22 cellular contexts compared by ENCODE assay signal in the genomic region with DNA sequence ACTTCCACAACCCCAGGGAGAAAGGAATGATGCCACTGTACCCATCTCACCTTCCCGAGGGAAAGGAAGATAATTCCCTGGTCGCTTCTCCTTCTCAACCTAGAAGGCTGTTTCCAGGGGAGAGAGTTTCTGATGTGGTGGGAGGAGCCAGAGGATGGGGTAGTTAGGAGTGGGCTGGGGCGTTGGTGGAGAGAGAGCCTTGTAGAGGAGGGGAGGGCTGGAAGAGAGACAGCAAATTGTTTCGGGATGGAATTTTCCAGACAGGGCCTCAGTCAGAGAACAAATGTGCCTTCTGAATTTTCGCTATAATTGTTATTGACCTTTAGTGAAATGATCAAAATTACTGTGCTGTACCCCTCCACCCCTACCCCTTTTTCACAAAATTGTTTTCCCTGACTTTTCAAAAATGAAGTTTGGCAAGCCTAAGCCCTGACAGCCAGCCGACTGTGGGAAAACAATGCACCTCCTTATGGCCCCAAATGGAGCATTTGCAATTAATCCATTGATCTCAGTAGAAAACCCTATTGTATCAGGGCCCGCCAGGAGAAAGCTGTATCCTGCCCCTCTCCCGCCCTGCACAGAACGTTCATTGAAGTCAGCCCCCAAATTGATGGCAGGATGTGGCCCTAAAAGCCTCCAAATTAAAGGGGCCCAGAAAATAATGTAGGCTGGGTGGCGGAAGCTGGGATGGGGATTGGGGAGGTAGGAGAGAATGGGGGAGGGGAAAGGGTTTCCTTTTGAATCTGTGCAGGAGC.
"Had no signal": no experiment of that assay in that cellular context is flagged by ENCODE, and none has a peak within 500 bp of the region (broad histone marks: within the 10 kb centered on the region; RNA-seq: fewer than 3 reads in every experiment).

No MANE protein-coding gene starts in this region.

- H3K4me1 ChIP-seq: right lobe of liver, testis had no signal

- H3K27me3 ChIP-seq: esophagus muscularis mucosa, neutrophil, pancreas, right lobe of liver, testis, vagina had no signal

- H3K4me3 ChIP-seq: esophagus muscularis mucosa, lower lobe of right lung, pancreas, right lobe of liver, skin epidermis, testis, vagina had no signal

- H3K27ac ChIP-seq: esophagus muscularis mucosa, lower lobe of right lung, neutrophil, pancreas, right lobe of liver, skin epidermis, testis, vagina, WERI-Rb-1 had no signal

- DNase-seq: activated T-cell treated with anti-CD3 and anti-CD28 coated beads, Interleukin-2, amount 50 U/mL, for 1 hour; aorta; dermis blood vessel endothelial cell; effector memory CD4-positive, alpha-beta T cell; lower lobe of right lung; naive thymus-derived CD8-positive, alpha-beta T cell; pancreas; right lobe of liver; stimulated activated CD4-positive, alpha-beta T cell treated with anti-CD3 and anti-CD28 coated beads, Interleukin-2, amount 100 ng/mL, for 24 hours; T-cell; testis; trophoblast cell; WERI-Rb-1 had no signal

- H3K4me3 Mint-ChIP-seq: brain; mesothelial cell of epicardium; naive thymus-derived CD8-positive, alpha-beta T cell; stimulated activated effector memory CD8-positive, alpha-beta T cell treated with anti-CD3 and anti-CD28 coated beads, Interleukin-12 subunit alpha, Interleukin-12 subunit beta, amount 100 ng/mL, for 72 hours; T-cell had no signal

- H3K36me3 ChIP-seq: esophagus muscularis mucosa, lower lobe of right lung, neutrophil, pancreas, right lobe of liver, vagina, WERI-Rb-1 had no signal

- H3K27me3 Mint-ChIP-seq: T-cell had no signal

- H3K36me3 Mint-ChIP-seq: activated naive CD4-positive, alpha-beta T cell treated with anti-CD3 and anti-CD28 coated beads, Interleukin-2, amount 50 U/mL, for 72 hours; brain; mesothelial cell of epicardium; naive thymus-derived CD8-positive, alpha-beta T cell; stimulated activated effector memory CD8-positive, alpha-beta T cell treated with anti-CD3 and anti-CD28 coated beads, Interleukin-12 subunit alpha, Interleukin-12 subunit beta, amount 100 ng/mL, for 72 hours; T-cell had no signal

- H3K9me3 ChIP-seq: esophagus muscularis mucosa, lower lobe of right lung, neutrophil, pancreas, right lobe of liver, testis, vagina had no signal

- ATAC-seq: activated naive CD4-positive, alpha-beta T cell treated with anti-CD3 and anti-CD28 coated beads, Interleukin-2, amount 50 U/mL, for 72 hours; left lobe of liver; lower lobe of right lung; naive thymus-derived CD8-positive, alpha-beta T cell; pancreas; right lobe of liver; stimulated activated effector memory CD8-positive, alpha-beta T cell treated with anti-CD3 and anti-CD28 coated beads, Interleukin-12 subunit alpha, Interleukin-12 subunit beta, amount 100 ng/mL, for 72 hours; T-cell had no signal

- H3K27ac Mint-ChIP-seq: activated naive CD4-positive, alpha-beta T cell treated with anti-CD3 and anti-CD28 coated beads, Interleukin-2, amount 50 U/mL, for 72 hours; brain; mesothelial cell of epicardium; stimulated activated effector memory CD8-positive, alpha-beta T cell treated with anti-CD3 and anti-CD28 coated beads, Interleukin-12 subunit alpha, Interleukin-12 subunit beta, amount 100 ng/mL, for 72 hours; T-cell had no signal

- H3K9me3 Mint-ChIP-seq: activated naive CD4-positive, alpha-beta T cell treated with anti-CD3 and anti-CD28 coated beads, Interleukin-2, amount 50 U/mL, for 72 hours; brain; mesothelial cell of epicardium; naive thymus-derived CD8-positive, alpha-beta T cell; stimulated activated effector memory CD8-positive, alpha-beta T cell treated with anti-CD3 and anti-CD28 coated beads, Interleukin-12 subunit alpha, Interleukin-12 subunit beta, amount 100 ng/mL, for 72 hours; T-cell had no signal
